Comparison of ENCODE assay signal across 17 cellular contexts in genomic region chr6:74967821-74968220, GRCh38.
DNase-seq lines count a peak whose midpoint lies in the region; ATAC-seq and TF ChIP-seq lines count a peak whose summit lies in the region.
"Had no signal": no experiment of that assay in that cellular context is flagged by ENCODE, and none has a peak within 500 bp of the region (broad histone marks: within the 10 kb centered on the region; RNA-seq: fewer than 3 reads in every experiment).

No MANE protein-coding gene starts in this region.

- H3F3A ChIP-seq in GM23338 (replicated peaks; ENCODE audit: low read depth) = no peaks in the 10 kb centered on the region

- H3K9me3 Mint-ChIP-seq in GM23338 = peaks cover 4% of the 10 kb centered on the region; the same call in 1 of the 3 replicates

- peaks cover 6% of the 10 kb centered on the region; the same call in 2 of the 3 replicates for H3K4me1 Mint-ChIP-seq in GM23338
- H3K4me1 Mint-ChIP-seq: CD4-positive, CD25-positive, alpha-beta regulatory T cell had no signal

- H3K36me3 ChIP-seq in GM23338 (ENCODE audit: insufficient read depth) = no peaks in the 10 kb centered on the region
- no peaks in the 10 kb centered on the region for H3K36me3 ChIP-seq in left lung
- H3K36me3 ChIP-seq in Peyer's patch = no peaks in the 10 kb centered on the region

- H3K79me2 ChIP-seq in GM23338 (replicated peaks; ENCODE audit: insufficient read depth) = no peaks in the 10 kb centered on the region

- ATAC-seq in GM23338 (peak; percentile 37; the same call in 2 of the 3 replicates), left lung (peak; percentile 57), GM19328 (IDR thresholded peaks at IDR 0.05; ENCODE audit: unreplicated experiment) (no peak)
- ATAC-seq: A549, PC-3 had no signal

- H3K36me3 Mint-ChIP-seq in GM23338 (ENCODE audit: low read depth) = no peaks in the 10 kb centered on the region
- H3K36me3 Mint-ChIP-seq: CD4-positive, CD25-positive, alpha-beta regulatory T cell had no signal

- H3K27me3 Mint-ChIP-seq in GM23338 (ENCODE audit: insufficient read depth, low read depth, poor library complexity) = peaks cover 2% of the 10 kb centered on the region
- H3K27me3 Mint-ChIP-seq: CD4-positive, CD25-positive, alpha-beta regulatory T cell had no signal

- H3K27me3 ChIP-seq in GM23338 (ENCODE audit: insufficient read depth) (no peaks in the 10 kb centered on the region), left lung (no peaks in the 10 kb centered on the region), Peyer's patch (no peaks in the 10 kb centered on the region)

- no peaks in the 10 kb centered on the region for H4K20me1 ChIP-seq in GM23338 (replicated peaks; ENCODE audit: insufficient read depth)

- TF ChIP-seq CTCF in GM23338 (conservative IDR thresholded peaks at IDR 0.05; ENCODE audit: low read depth in 2 of 2) (peak in 1 of 2 experiments; percentile 21; a peak in 2 of 4 replicates), left lung (IDR thresholded peaks at IDR 0.05) (no peak), Peyer's patch (IDR thresholded peaks at IDR 0.05) (no peak)

- TF ChIP-seq POLR2A in Peyer's patch (IDR thresholded peaks at IDR 0.05) = no peak

- intact Hi-C loops in left lung (cut with DNase I) = no loop called here

- H3K27ac ChIP-seq in GM23338 (ENCODE audit: low read depth) = no peak overlapping the region
- H3K27ac ChIP-seq in left lung = no peak overlapping the region
- H3K27ac ChIP-seq in Peyer's patch = no peak overlapping the region
- H3K27ac ChIP-seq: A549, KMS-11 had no signal

- no peak overlapping the region for H3K27ac Mint-ChIP-seq in GM23338
- H3K27ac Mint-ChIP-seq: CD4-positive, CD25-positive, alpha-beta regulatory T cell had no signal

- DNase-seq in GM23338 (ENCODE audit: low spot score) (peak; percentile 20), MV-4-11 (lab: John Stamatoyannopoulos, UW) (peak; percentile 59), amniotic epithelial cell (ENCODE audit: low read depth) (peak; percentile 20), left lung (no peak), NCI-H1930 (lab: John Stamatoyannopoulos, UW) (no peak), Peyer's patch (no peak)
- DNase-seq in stimulated activated CD4-positive, alpha-beta T cell treated with anti-CD3 and anti-CD28 coated beads, Interleukin-2, amount 100 ng/mL, for 48 hours = no peak
- DNase-seq: CD4-positive, CD25-positive, alpha-beta regulatory T cell; DMS79 treated with DMSO at 0.1 percent for 48 hours; MM.1S; NCI-H1436 treated with DMSO at 0.1 percent for 48 hours; NCI-H226; NCI-H526; PC-3 had no signal

- H3K4me3 ChIP-seq in GM23338 = no peak overlapping the region
- H3K4me3 ChIP-seq in left lung = no peak overlapping the region
- no peak overlapping the region for H3K4me3 ChIP-seq in Peyer's patch
- H3K4me3 ChIP-seq: A549 had no signal

- no peak overlapping the region for H3K4me2 ChIP-seq in GM23338
- H3K4me2 ChIP-seq: A549, KMS-11 had no signal

- H3K4me1 ChIP-seq in GM23338 (ENCODE audit: insufficient read depth) (0 out of 2 replicates have a peak, but pooled peaks cover 5% of the 10 kb centered on the region), left lung (no peaks in the 10 kb centered on the region), Peyer's patch (no peaks in the 10 kb centered on the region)
- H3K4me1 ChIP-seq: A549 had no signal

- peak overlapping the region; percentile 34; the same call in 1 of the 2 replicates for H2AFZ ChIP-seq in GM23338

- H3K9me2 ChIP-seq in GM23338 (ENCODE audit: insufficient read depth) = no peaks in the 10 kb centered on the region; the same call in 1 of the 2 replicates

- H3K9me3 ChIP-seq in left lung (peaks cover 0 to 27% of the 10 kb centered on the region in 2 donors), Peyer's patch (no peaks in the 10 kb centered on the region)
- H3K9me3 ChIP-seq: A549 had no signal

- no peak overlapping the region for H3K4me3 Mint-ChIP-seq in GM23338
- H3K4me3 Mint-ChIP-seq: CD4-positive, CD25-positive, alpha-beta regulatory T cell had no signal

TF ChIP-seq in GM23338, 12 proteins besides CTCF, POLR2A, EP300 and RAD21 (continues in another document):
- TF ChIP-seq EZH2phosphoT487 (IDR thresholded peaks at IDR 0.05; ENCODE audit: unreplicated experiment) = no peak
- no peak for TF ChIP-seq ETS1 (IDR thresholded peaks at IDR 0.05)
- no peak for TF ChIP-seq CREB1 (CRISPR knock-in tag; IDR thresholded peaks at IDR 0.05; ENCODE audit: low read depth)
- TF ChIP-seq ZNF462 (CRISPR knock-in tag; IDR thresholded peaks at IDR 0.05) = no peak

Comparison
In these comparisons a context has a peak if more than half of its experiments do, and no peak if none do; other contexts are left out.
1. DNase-seq: peak in GM23338 (single experiment), MV-4-11 (single experiment) and amniotic epithelial cell (single experiment); none in left lung (0 of 2), NCI-H1930 (0 of 2), Peyer's patch (0 of 3) and stimulated activated CD4-positive, alpha-beta T cell treated with anti-CD3 and anti-CD28 coated beads, Interleukin-2, amount 100 ng/mL, for 48 hours (0 of 2).